8 cellular contexts compared by ENCODE assay signal in genomic region chr9:111036068-111036789, GRCh38. TPM values are rescaled to one million over a fixed set of nuclear protein-coding genes. Genes with fewer than 3 reads are reported as not detected.
DNase-seq lines count a peak whose midpoint lies in the region; ATAC-seq lines count a peak whose summit lies in the region.

No MANE protein-coding gene starts in this region.

- peak; percentile 51 for ATAC-seq in esophagus mucosa
- no peak for ATAC-seq in activated T-helper 17 cell treated with anti-CD3 and anti-CD28 coated beads, Interleukin-2, amount 50 U/mL, for 72 hours (replicated peaks)
- no peak for ATAC-seq in HG03139 (IDR thresholded peaks at IDR 0.05; ENCODE audit: unreplicated experiment)

- no peaks in the 10 kb centered on the region for H3K36me3 ChIP-seq in muscle layer of duodenum (ENCODE audit: control insufficient read depth in 1 of 2, insufficient read depth in 2 of 2, low read length in 2 of 2)
- no peaks in the 10 kb centered on the region for H3K36me3 ChIP-seq in CD8-positive, alpha-beta memory T cell (ENCODE audit: insufficient read depth, low read length)

- peaks cover 22 to 42% of the 10 kb centered on the region in 2 donors for H3K27me3 Mint-ChIP-seq in CD8-positive, alpha-beta memory T cell
- peaks cover 42% of the 10 kb centered on the region for H3K27me3 Mint-ChIP-seq in activated T-helper 17 cell treated with anti-CD3 and anti-CD28 coated beads, Interleukin-2, amount 50 U/mL, for 72 hours

- H3K27me3 ChIP-seq in muscle layer of duodenum (ENCODE audit: low read depth, low read length), result no peaks in the 10 kb centered on the region
- no peaks in the 10 kb centered on the region for H3K27me3 ChIP-seq in CD8-positive, alpha-beta memory T cell (ENCODE audit: insufficient read depth, low read length, poor library complexity, severe bottlenecking)

- no peak overlapping the region for H3K27ac Mint-ChIP-seq in CD8-positive, alpha-beta memory T cell
- H3K27ac Mint-ChIP-seq in activated T-helper 17 cell treated with anti-CD3 and anti-CD28 coated beads, Interleukin-2, amount 50 U/mL, for 72 hours, result no peak overlapping the region

- H3K4me1 ChIP-seq in muscle layer of duodenum (ENCODE audit: control insufficient read depth in 1 of 2, insufficient read depth in 2 of 2, low read length in 2 of 2), result peaks cover 3 to 21% of the 10 kb centered on the region in 2 donors
- H3K4me1 ChIP-seq in CD8-positive, alpha-beta memory T cell (ENCODE audit: insufficient read depth, low read length), result no peaks in the 10 kb centered on the region

- DNase-seq in DMS53 (lab: John Stamatoyannopoulos, UW) (peak; percentile 76), NCI-H69 (lab: John Stamatoyannopoulos, UW) (peak; percentile 37), AML-193 (lab: John Stamatoyannopoulos, UW) (no peak)
- no peak for DNase-seq in CD8-positive, alpha-beta memory T cell

- POLR2A ChIA-PET in CD8-positive, alpha-beta memory T cell (lab: Charles Lee), result no interaction called here

- peaks cover 0 to 8% (median 2%) of the 10 kb centered on the region in 5 donors for H3K9me3 Mint-ChIP-seq in CD8-positive, alpha-beta memory T cell
- H3K9me3 Mint-ChIP-seq in activated T-helper 17 cell treated with anti-CD3 and anti-CD28 coated beads, Interleukin-2, amount 50 U/mL, for 72 hours, result no peaks in the 10 kb centered on the region

- H3K4me1 Mint-ChIP-seq in CD8-positive, alpha-beta memory T cell, result peaks cover 6 to 11% (median 6%) of the 10 kb centered on the region in 3 donors
- H3K4me1 Mint-ChIP-seq in activated T-helper 17 cell treated with anti-CD3 and anti-CD28 coated beads, Interleukin-2, amount 50 U/mL, for 72 hours, result peaks cover 5% of the 10 kb centered on the region

- H3K36me3 Mint-ChIP-seq in CD8-positive, alpha-beta memory T cell, result peaks cover 0 to 4% (median 0%) of the 10 kb centered on the region in 3 donors
- no peaks in the 10 kb centered on the region for H3K36me3 Mint-ChIP-seq in activated T-helper 17 cell treated with anti-CD3 and anti-CD28 coated beads, Interleukin-2, amount 50 U/mL, for 72 hours (ENCODE audit: low read depth)

- peak overlapping the region; percentile 70 to 78 for H3K4me3 ChIP-seq in muscle layer of duodenum (ENCODE audit: low read depth in 1 of 2, low read length in 2 of 2)
- H3K4me3 ChIP-seq in CD8-positive, alpha-beta memory T cell (ENCODE audit: low read length), result no peak overlapping the region

- CTCF ChIA-PET in CD8-positive, alpha-beta memory T cell (lab: Charles Lee), result no interaction called here

- H3K27ac ChIP-seq in muscle layer of duodenum (ENCODE audit: low read length), result peak overlapping the region; percentile 82
- no peak overlapping the region for H3K27ac ChIP-seq in CD8-positive, alpha-beta memory T cell (ENCODE audit: low read depth, low read length)

- no peaks in the 10 kb centered on the region for H3K9me3 ChIP-seq in muscle layer of duodenum (ENCODE audit: control insufficient read depth in 1 of 2, low read length in 2 of 2)
- no peaks in the 10 kb centered on the region for H3K9me3 ChIP-seq in CD8-positive, alpha-beta memory T cell (ENCODE audit: low read length)

- H3K4me3 Mint-ChIP-seq in CD8-positive, alpha-beta memory T cell, result no peak overlapping the region
- no peak overlapping the region for H3K4me3 Mint-ChIP-seq in activated T-helper 17 cell treated with anti-CD3 and anti-CD28 coated beads, Interleukin-2, amount 50 U/mL, for 72 hours

RNA-seq across cellular contexts. Expression of gene LPAR1, which starts 2.0 kb away (rescaled TPM):
- total RNA-seq in esophagus mucosa, result 7.5 TPM
- total RNA-seq in CD8-positive, alpha-beta memory T cell, result not detected
- not detected for polyA plus RNA-seq in CD8-positive, alpha-beta memory T cell
- not detected for total RNA-seq in activated T-helper 17 cell treated with anti-CD3 and anti-CD28 coated beads, Interleukin-2, amount 50 U/mL, for 72 hours

Comparison
In these comparisons a context has a peak if more than half of its experiments do, and no peak if none do; other contexts are left out.
1. DNase-seq: peak in DMS53 (single experiment) and NCI-H69 (single experiment); none in CD8-positive, alpha-beta memory T cell (0 of 5) and AML-193 (0 of 2).